ENCODE assay signal across 27 cellular contexts in genomic region chr14:91501951-91502930, GRCh38. TPM values are rescaled to one million over a fixed set of nuclear protein-coding genes. Genes with fewer than 3 reads are reported as not detected.
DNase-seq lines count a peak whose midpoint lies in the region; ATAC-seq and TF ChIP-seq lines count a peak whose summit lies in the region.
"Had no signal": no experiment of that assay in that cellular context is flagged by ENCODE, and none has a peak within 500 bp of the region (broad histone marks: within the 10 kb centered on the region; RNA-seq: fewer than 3 reads in every experiment).

No MANE protein-coding gene starts in this region.

- no peaks in the 10 kb centered on the region for H3K9me3 Mint-ChIP-seq in activated T-cell treated with anti-CD3 and anti-CD28 coated beads, Interleukin-2, amount 50 U/mL, for 24 hours
- no peaks in the 10 kb centered on the region for H3K9me3 Mint-ChIP-seq in activated T-helper 1 cell treated with anti-CD3 and anti-CD28 coated beads, Interleukin-12 subunit alpha, Interleukin-12 subunit beta, Interleukin-2, Interleukin-4 antibody, amounts not matched to agents 30 ng/mL and 10 ng/mL and 1 ng/mL, durations not matched to agents 14 hours and 24 hours and 36 hours
- H3K9me3 Mint-ChIP-seq: endodermal cell; GM23338; neural crest cell; stimulated activated naive CD8-positive, alpha-beta T cell treated with anti-CD3 and anti-CD28 coated beads, Interleukin-15, amount 100 ng/mL, for 72 hours; T-helper 2 cell treated with Interferon-gamma antibody and Interleukin-4, amounts not matched to agents 5 μg/mL and 100 μg/mL, for 36 hours had no signal

- no peak overlapping the region for H3K4me3 Mint-ChIP-seq in activated T-cell treated with anti-CD3 and anti-CD28 coated beads, Interleukin-2, amount 50 U/mL, for 24 hours
- H3K4me3 Mint-ChIP-seq in activated T-helper 1 cell treated with anti-CD3 and anti-CD28 coated beads, Interleukin-12 subunit alpha, Interleukin-12 subunit beta, Interleukin-2, Interleukin-4 antibody, amounts not matched to agents 30 ng/mL and 10 ng/mL and 1 ng/mL, durations not matched to agents 14 hours and 24 hours and 36 hours = no peak overlapping the region
- H3K4me3 Mint-ChIP-seq: endodermal cell; GM23338; T-helper 2 cell treated with Interferon-gamma antibody and Interleukin-4, amounts not matched to agents 5 μg/mL and 100 μg/mL, for 36 hours had no signal

- H3K36me3 ChIP-seq in kidney epithelial cell (ENCODE audit: control insufficient read depth, insufficient read depth, low read length) = no peaks in the 10 kb centered on the region
- H3K36me3 ChIP-seq: colonic mucosa had no signal

- H3K36me3 Mint-ChIP-seq in activated T-cell treated with anti-CD3 and anti-CD28 coated beads, Interleukin-2, amount 50 U/mL, for 24 hours (ENCODE audit: low read depth) = peaks cover 94% of the 10 kb centered on the region
- H3K36me3 Mint-ChIP-seq in activated T-helper 1 cell treated with anti-CD3 and anti-CD28 coated beads, Interleukin-12 subunit alpha, Interleukin-12 subunit beta, Interleukin-2, Interleukin-4 antibody, amounts not matched to agents 30 ng/mL and 10 ng/mL and 1 ng/mL, durations not matched to agents 14 hours and 24 hours and 36 hours (ENCODE audit: low read depth) = peaks cover 37% of the 10 kb centered on the region

- no peak for ATAC-seq in HG03045 (IDR thresholded peaks at IDR 0.05; ENCODE audit: unreplicated experiment)
- ATAC-seq: gastroesophageal sphincter; GM23338; stimulated activated naive CD8-positive, alpha-beta T cell treated with anti-CD3 and anti-CD28 coated beads, Interleukin-15, amount 100 ng/mL, for 72 hours had no signal

- no peaks in the 10 kb centered on the region for H3K27me3 ChIP-seq in kidney epithelial cell (ENCODE audit: control insufficient read depth, insufficient read depth, low read length)
- H3K27me3 ChIP-seq: colonic mucosa, gastroesophageal sphincter, tibial artery had no signal

- DNase-seq in activated T-cell treated with anti-CD3 and anti-CD28 coated beads, Interleukin-2, amount 50 U/mL, for 24 hours = no peak
- DNase-seq in activated T-cell treated with anti-CD3 and anti-CD28 coated beads, Interleukin-2, amount 50 U/mL, for 1 hour = no peak
- DNase-seq in activated T-helper 1 cell treated with anti-CD3 and anti-CD28 coated beads, Interleukin-12 subunit alpha, Interleukin-12 subunit beta, Interleukin-2, Interleukin-4 antibody, amounts not matched to agents 30 ng/mL and 10 ng/mL and 1 ng/mL, durations not matched to agents 14 hours and 24 hours and 36 hours (ENCODE audit: low spot score) = no peak
- DNase-seq in kidney epithelial cell (ENCODE audit: low read depth) (peak; percentile 28), renal cortical epithelial cell (ENCODE audit: low read depth) (peak; percentile 74), NOMO-1 (lab: John Stamatoyannopoulos, UW; ENCODE audit: unreplicated experiment in 2 of 2) (no peak), GF-D8 (lab: John Stamatoyannopoulos, UW) (no peak)
- DNase-seq: colonic mucosa; EL; endodermal cell; Karpas-422; kidney; mesendoderm; NCI-H1694 treated with DMSO at 0.1 percent for 48 hours; NCI-H2171 treated with DMSO at 0.1 percent for 48 hours; NCI-H526 treated with DMSO at 0.1 percent for 48 hours; RPMI8226; SK-N-SH; stimulated activated CD4-positive, alpha-beta T cell treated with anti-CD3 and anti-CD28 coated beads, Interleukin-4, amount 100 ng/mL, for 24 hours; stimulated activated naive CD8-positive, alpha-beta T cell treated with anti-CD3 and anti-CD28 coated beads, Interleukin-15, amount 100 ng/mL, for 72 hours; tibial artery had no signal

- intact Hi-C loops in activated T-helper 1 cell treated with anti-CD3 and anti-CD28 coated beads, Interleukin-12 subunit alpha, Interleukin-12 subunit beta, Interleukin-2, Interleukin-4 antibody, amounts not matched to agents 30 ng/mL and 10 ng/mL and 1 ng/mL, durations not matched to agents 14 hours and 24 hours and 36 hours (cut with micrococcal nuclease) = no loop called here

- no peak for TF ChIP-seq CTCF in kidney epithelial cell (IDR thresholded peaks at IDR 0.05; ENCODE audit: insufficient read depth, low read length, poor library complexity, severe bottlenecking)

- peak overlapping the region; percentile 78 for H3K27ac Mint-ChIP-seq in activated T-cell treated with anti-CD3 and anti-CD28 coated beads, Interleukin-2, amount 50 U/mL, for 24 hours
- peak overlapping the region; percentile 46 for H3K27ac Mint-ChIP-seq in activated T-helper 1 cell treated with anti-CD3 and anti-CD28 coated beads, Interleukin-12 subunit alpha, Interleukin-12 subunit beta, Interleukin-2, Interleukin-4 antibody, amounts not matched to agents 30 ng/mL and 10 ng/mL and 1 ng/mL, durations not matched to agents 14 hours and 24 hours and 36 hours
- H3K27ac Mint-ChIP-seq: endodermal cell; GM23338; T-helper 2 cell treated with Interferon-gamma antibody and Interleukin-4, amounts not matched to agents 5 μg/mL and 100 μg/mL, for 36 hours had no signal

- peaks cover 81% of the 10 kb centered on the region for H3K4me1 Mint-ChIP-seq in activated T-cell treated with anti-CD3 and anti-CD28 coated beads, Interleukin-2, amount 50 U/mL, for 24 hours (ENCODE audit: low read depth)
- peaks cover 62% of the 10 kb centered on the region for H3K4me1 Mint-ChIP-seq in activated T-helper 1 cell treated with anti-CD3 and anti-CD28 coated beads, Interleukin-12 subunit alpha, Interleukin-12 subunit beta, Interleukin-2, Interleukin-4 antibody, amounts not matched to agents 30 ng/mL and 10 ng/mL and 1 ng/mL, durations not matched to agents 14 hours and 24 hours and 36 hours (ENCODE audit: low read depth)

- H3K27me3 Mint-ChIP-seq in activated T-cell treated with anti-CD3 and anti-CD28 coated beads, Interleukin-2, amount 50 U/mL, for 24 hours = no peaks in the 10 kb centered on the region
- H3K27me3 Mint-ChIP-seq in activated T-helper 1 cell treated with anti-CD3 and anti-CD28 coated beads, Interleukin-12 subunit alpha, Interleukin-12 subunit beta, Interleukin-2, Interleukin-4 antibody, amounts not matched to agents 30 ng/mL and 10 ng/mL and 1 ng/mL, durations not matched to agents 14 hours and 24 hours and 36 hours (ENCODE audit: insufficient read depth) = no peaks in the 10 kb centered on the region
- H3K27me3 Mint-ChIP-seq: stimulated activated naive CD8-positive, alpha-beta T cell treated with anti-CD3 and anti-CD28 coated beads, Interleukin-15, amount 100 ng/mL, for 72 hours had no signal

- H3K4me3 ChIP-seq in kidney epithelial cell (ENCODE audit: low read depth, low read length) = no peak overlapping the region
- H3K4me3 ChIP-seq: colonic mucosa, gastroesophageal sphincter, GM23338, skin epidermis, tibial artery had no signal

RNA-seq across cellular contexts. Expression of gene PPP4R3A, which starts 7.9 kb away (rescaled TPM):
- total RNA-seq in activated T-helper 1 cell treated with anti-CD3 and anti-CD28 coated beads, Interleukin-12 subunit alpha, Interleukin-12 subunit beta, Interleukin-2, Interleukin-4 antibody, amounts not matched to agents 30 ng/mL and 10 ng/mL and 1 ng/mL, durations not matched to agents 14 hours and 24 hours and 36 hours = 130 and 144 TPM in 2 replicates
- total RNA-seq in kidney epithelial cell (58.5 and 72.0 TPM in 2 replicates), renal cortical epithelial cell (68.4 and 127 TPM in 2 replicates)

Comparison
In these comparisons a context has a peak if more than half of its experiments do, and no peak if none do; other contexts are left out.
1. DNase-seq: peak in kidney epithelial cell (single experiment) and renal cortical epithelial cell (single experiment); none in activated T-cell treated with anti-CD3 and anti-CD28 coated beads, Interleukin-2, amount 50 U/mL, for 24 hours (single experiment), activated T-cell treated with anti-CD3 and anti-CD28 coated beads, Interleukin-2, amount 50 U/mL, for 1 hour (single experiment), activated T-helper 1 cell treated with anti-CD3 and anti-CD28 coated beads, Interleukin-12 subunit alpha, Interleukin-12 subunit beta, Interleukin-2, Interleukin-4 antibody, amounts not matched to agents 30 ng/mL and 10 ng/mL and 1 ng/mL, durations not matched to agents 14 hours and 24 hours and 36 hours (single experiment), NOMO-1 (0 of 2) and GF-D8 (single experiment).